In the genomic region with DNA sequence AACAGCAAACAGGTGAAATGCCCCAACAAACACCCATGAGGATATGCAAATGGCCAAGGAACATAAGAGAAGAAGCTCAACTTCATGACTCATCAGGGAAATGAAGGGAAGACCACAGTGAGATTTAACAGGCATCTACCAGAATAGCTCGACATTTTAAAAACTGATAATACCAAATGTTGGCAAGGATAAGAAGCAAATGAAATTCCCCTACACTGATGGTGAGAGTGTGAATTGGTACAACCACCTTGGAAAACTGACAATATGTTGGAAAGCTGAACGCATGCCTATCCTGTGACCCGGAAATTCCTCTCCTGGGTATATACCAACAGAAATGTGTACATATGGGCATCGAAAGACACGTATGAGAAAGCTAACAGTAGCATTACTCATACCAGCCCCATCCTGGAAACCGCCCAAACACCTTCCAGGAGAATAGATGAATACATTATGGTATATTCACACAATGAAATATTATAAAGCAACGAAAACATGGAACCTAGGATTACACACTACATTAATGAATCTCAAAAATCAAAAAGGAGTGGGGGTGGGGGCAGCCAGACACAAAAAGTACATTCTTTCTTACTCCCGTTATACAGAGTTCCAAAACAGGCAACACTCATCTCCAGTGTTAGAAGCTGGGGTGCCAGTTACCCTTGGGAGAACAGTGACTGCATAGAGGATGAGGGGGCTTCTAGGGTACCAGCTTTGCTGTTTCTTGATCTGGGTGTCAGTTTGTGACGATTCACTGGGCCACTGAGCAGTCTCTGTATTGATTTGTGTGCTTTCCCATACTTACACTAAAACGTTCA, we compare ENCODE assay signal across 9 cellular contexts. TPM values are rescaled to one million over a fixed set of nuclear protein-coding genes. Genes with fewer than 3 reads are reported as not detected.
DNase-seq lines count a peak whose midpoint lies in the region; ATAC-seq, FAIRE-seq and TF ChIP-seq lines count a peak whose summit lies in the region.
"Had no signal": no experiment of that assay in that cellular context is flagged by ENCODE, and none has a peak within 500 bp of the region (broad histone marks: within the 10 kb centered on the region; RNA-seq: fewer than 3 reads in every experiment).

No MANE protein-coding gene starts in this region.

- no peak overlapping the region for H3K27ac ChIP-seq in small intestine (ENCODE audit: low read depth in 1 of 2, low read length in 1 of 2)

- TF ChIP-seq CTCF in fibroblast of villous mesenchyme (IDR thresholded peaks at IDR 0.05; ENCODE audit: insufficient read depth, low read depth, low read length): no peak

- ATAC-seq in GM18517 (IDR thresholded peaks at IDR 0.05; ENCODE audit: unreplicated experiment): peak; percentile 70
- peak; percentile 72 for ATAC-seq in GM21528 (IDR thresholded peaks at IDR 0.05; ENCODE audit: low FRiP score, unreplicated experiment)
- ATAC-seq in HG03558 (IDR thresholded peaks at IDR 0.05; ENCODE audit: extremely low read depth, unreplicated experiment): peak; percentile 61

- no peak for FAIRE-seq in small intestine (lab: Jason Lieb, UNC)

- H3K4me3 ChIP-seq in fibroblast of villous mesenchyme (ENCODE audit: low read depth, low read length) (no peak overlapping the region), small intestine (ENCODE audit: low read depth in 1 of 2, low read length in 2 of 2) (no peak overlapping the region)

- no peaks in the 10 kb centered on the region for H3K27me3 ChIP-seq in small intestine (ENCODE audit: control insufficient read depth in 2 of 2, insufficient read depth in 2 of 2, low read length in 2 of 2)

- no peaks in the 10 kb centered on the region for H3K36me3 ChIP-seq in small intestine (ENCODE audit: control insufficient read depth in 2 of 2, insufficient read depth in 2 of 2, low read length in 2 of 2)

- no peaks in the 10 kb centered on the region for H3K9me3 ChIP-seq in small intestine (ENCODE audit: control insufficient read depth, low read depth)

- H3K4me1 ChIP-seq in small intestine (ENCODE audit: control insufficient read depth in 2 of 2, insufficient read depth in 1 of 2, low read depth in 1 of 2, low read length in 1 of 2): peaks cover 0 to 3% of the 10 kb centered on the region in 2 donors

- peak; percentile 33 for DNase-seq in fibroblast of villous mesenchyme (ENCODE audit: low read depth)
- DNase-seq in effector CD8-positive, alpha-beta T cell (lab: John Stamatoyannopoulos, UW): no peak
- DNase-seq in OCI-M1 (lab: John Stamatoyannopoulos, UW): no peak
- DNase-seq in small intestine: no peak
- DNase-seq: effector memory CD4-positive, alpha-beta T cell; NCI-H2081 treated with DMSO at 0.1 percent for 48 hours had no signal

- WGBS in small intestine, 3 donors: 74 to 82% (median 78%) methylated on average over 10 of the region's 10 CpGs

RNA-seq across cellular contexts. Expression of gene RFTN1, which starts 16.9 kb away (rescaled TPM):
- 73.0 and 74.7 TPM in 2 replicates for total RNA-seq in fibroblast of villous mesenchyme
- polyA plus RNA-seq in small intestine: 10 to 100 TPM in 2 of 3 donors, 1 to 10 TPM in 1; 1.8 to 18.4 (median 11.9) TPM
